In genomic region chr5:37005946-37006540, GRCh38 we compare ENCODE assay signal across 1 cellular context.
TF ChIP-seq lines count a peak whose summit lies in the region.

No MANE protein-coding gene starts in this region.

TF ChIP-seq in GM12878, 131 proteins besides CTCF, POLR2A, EP300 and RAD21 (continued from another document):
- no peak for TF ChIP-seq ZNF687 (IDR thresholded peaks at IDR 0.05)
- TF ChIP-seq SREBF1 (IDR thresholded peaks at IDR 0.05; ENCODE audit: low read length), result no peak
- TF ChIP-seq E2F8 (IDR thresholded peaks at IDR 0.05; ENCODE audit: low read depth, partially characterized antibody), result no peak
- TF ChIP-seq POLR2AphosphoS5 (IDR thresholded peaks at IDR 0.05; ENCODE audit: low read length), result no peak
- TF ChIP-seq SMC3 (IDR thresholded peaks at IDR 0.05; ENCODE audit: borderline replicate concordance, low read length), result peak; percentile 52
- TF ChIP-seq, protein P1, sequence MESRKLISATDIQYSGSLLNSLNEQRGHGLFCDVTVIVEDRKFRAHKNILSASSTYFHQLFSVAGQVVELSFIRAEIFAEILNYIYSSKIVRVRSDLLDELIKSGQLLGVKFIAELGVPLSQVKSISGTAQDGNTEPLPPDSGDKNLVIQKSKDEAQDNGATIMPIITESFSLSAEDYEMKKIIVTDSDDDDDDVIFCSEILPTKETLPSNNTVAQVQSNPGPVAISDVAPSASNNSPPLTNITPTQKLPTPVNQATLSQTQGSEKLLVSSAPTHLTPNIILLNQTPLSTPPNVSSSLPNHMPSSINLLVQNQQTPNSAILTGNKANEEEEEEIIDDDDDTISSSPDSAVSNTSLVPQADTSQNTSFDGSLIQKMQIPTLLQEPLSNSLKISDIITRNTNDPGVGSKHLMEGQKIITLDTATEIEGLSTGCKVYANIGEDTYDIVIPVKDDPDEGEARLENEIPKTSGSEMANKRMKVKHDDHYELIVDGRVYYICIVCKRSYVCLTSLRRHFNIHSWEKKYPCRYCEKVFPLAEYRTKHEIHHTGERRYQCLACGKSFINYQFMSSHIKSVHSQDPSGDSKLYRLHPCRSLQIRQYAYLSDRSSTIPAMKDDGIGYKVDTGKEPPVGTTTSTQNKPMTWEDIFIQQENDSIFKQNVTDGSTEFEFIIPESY (IDR thresholded peaks at IDR 0.05), result no peak
